ENCODE assay signal across 1 cellular context in the genomic region with DNA sequence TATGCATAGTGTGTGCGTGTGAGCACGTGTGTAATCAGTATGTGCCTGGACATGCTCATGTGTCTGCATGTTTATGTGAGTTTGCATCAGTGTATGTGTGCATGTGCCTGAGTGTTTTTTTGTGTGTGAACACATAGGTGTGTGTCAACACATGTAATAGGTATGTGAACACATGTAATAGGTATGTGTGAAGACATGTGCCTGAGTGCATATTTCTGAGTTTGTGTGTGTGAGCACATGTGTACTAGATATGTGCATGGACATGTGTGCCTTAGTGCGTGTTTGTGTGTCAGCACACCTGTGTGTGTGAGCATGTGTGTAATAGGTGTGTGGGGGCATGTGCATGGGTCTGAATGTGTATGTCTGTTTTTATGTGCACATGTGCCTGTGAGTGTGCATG.
TF ChIP-seq lines count a peak whose summit lies in the region.

No MANE protein-coding gene starts in this region.

TF ChIP-seq in IMR-90, 13 proteins besides CTCF, POLR2A, EP300 and RAD21:
- TF ChIP-seq BHLHE40 (IDR thresholded peaks at IDR 0.05; ENCODE audit: low read depth, low read length): no peak
- TF ChIP-seq CHD1 (IDR thresholded peaks at IDR 0.05; ENCODE audit: low read depth, low read length): no peak
